8 cellular contexts compared by ENCODE assay signal in genomic region chr1:2391385-2392070, GRCh38. TPM values are rescaled to one million over a fixed set of nuclear protein-coding genes. Genes with fewer than 3 reads are reported as not detected.
DNase-seq lines count a peak whose midpoint lies in the region; ATAC-seq and TF ChIP-seq lines count a peak whose summit lies in the region.

TSS of gene MORN1 (minus strand) at chr1:2391554. CDS start at chr1:2391533, 21 bp downstream.
A gene with protein sequence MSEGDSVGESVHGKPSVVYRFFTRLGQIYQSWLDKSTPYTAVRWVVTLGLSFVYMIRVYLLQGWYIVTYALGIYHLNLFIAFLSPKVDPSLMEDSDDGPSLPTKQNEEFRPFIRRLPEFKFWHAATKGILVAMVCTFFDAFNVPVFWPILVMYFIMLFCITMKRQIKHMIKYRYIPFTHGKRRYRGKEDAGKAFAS (plus strand): TSS chr1:2391841. CDS start chr1:2395791, 3,950 bp downstream.

- H3K79me2 ChIP-seq in fibroblast of lung (ENCODE audit: control insufficient read depth, insufficient read depth, low read length): peaks cover 52% of the 10 kb centered on the region

- H3K4me1 Mint-ChIP-seq in activated T-helper 2 cell treated with anti-CD3 and anti-CD28 coated beads, Interferon-gamma antibody, Interleukin-2, Interleukin-4, amounts not matched to agents 10 μg/mL and 5 μg/mL and 100 μg/mL, durations not matched to agents 14 hours and 24 hours and 36 hours (ENCODE audit: low read depth): peaks cover 25% of the 10 kb centered on the region
- peaks cover 33 to 40% (median 39%) of the 10 kb centered on the region in 3 donors for H3K4me1 Mint-ChIP-seq in naive B cell
- H3K4me1 Mint-ChIP-seq in stimulated activated effector memory CD8-positive, alpha-beta T cell treated with anti-CD3 and anti-CD28 coated beads, Interleukin-12 subunit alpha, Interleukin-12 subunit beta, amount 100 ng/mL, for 72 hours: peaks cover 38% of the 10 kb centered on the region

- H3K9me3 ChIP-seq in fibroblast of lung (ENCODE audit: control insufficient read depth, insufficient read depth, low read depth, low read length): no peaks in the 10 kb centered on the region

- TF ChIP-seq CTCF in LNCaP clone FGC (IDR thresholded peaks at IDR 0.05; ENCODE audit: control insufficient read depth, extremely low read depth, insufficient read depth) (no peak), fibroblast of lung (conservative IDR thresholded peaks at IDR 0.05 in 1 of 2, IDR thresholded peaks at IDR 0.05 in 1 of 2; ENCODE audit: low read depth in 1 of 2, low read length in 2 of 2) (no peak)

- no peaks in the 10 kb centered on the region for H3K27me3 Mint-ChIP-seq in activated T-helper 2 cell treated with anti-CD3 and anti-CD28 coated beads, Interferon-gamma antibody, Interleukin-2, Interleukin-4, amounts not matched to agents 10 μg/mL and 5 μg/mL and 100 μg/mL, durations not matched to agents 14 hours and 24 hours and 36 hours (ENCODE audit: low read depth)
- no peaks in the 10 kb centered on the region for H3K27me3 Mint-ChIP-seq in naive B cell

- H3K4me1 ChIP-seq in fibroblast of lung (ENCODE audit: control insufficient read depth, extremely low read depth, insufficient read depth, low read length): peaks cover 12% of the 10 kb centered on the region

- no peaks in the 10 kb centered on the region for H3K9me3 Mint-ChIP-seq in activated T-helper 2 cell treated with anti-CD3 and anti-CD28 coated beads, Interferon-gamma antibody, Interleukin-2, Interleukin-4, amounts not matched to agents 10 μg/mL and 5 μg/mL and 100 μg/mL, durations not matched to agents 14 hours and 24 hours and 36 hours
- H3K9me3 Mint-ChIP-seq in naive B cell: no peaks in the 10 kb centered on the region
- no peaks in the 10 kb centered on the region for H3K9me3 Mint-ChIP-seq in stimulated activated effector memory CD8-positive, alpha-beta T cell treated with anti-CD3 and anti-CD28 coated beads, Interleukin-12 subunit alpha, Interleukin-12 subunit beta, amount 100 ng/mL, for 72 hours

- H3K4me3 ChIP-seq in LNCaP clone FGC (ENCODE audit: low read depth, low read length) (peak within 1 kb of the TSS; percentile 98), fibroblast of lung (replicated peaks in 1 of 4; ENCODE audit: control extremely low read depth in 1 of 4, insufficient read depth in 1 of 4, low read depth in 3 of 4, low read length in 4 of 4) (peak within 1 kb of the TSS; percentile 93 to 97 (median 94))

- intact Hi-C loops in activated T-helper 2 cell treated with anti-CD3 and anti-CD28 coated beads, Interferon-gamma antibody, Interleukin-2, Interleukin-4, amounts not matched to agents 10 μg/mL and 5 μg/mL and 100 μg/mL, durations not matched to agents 14 hours and 24 hours and 36 hours (cut with micrococcal nuclease): loop anchor here (1.0 kb wide), 2 partner anchors 21 to 135 kb away; partner anchors contain the start of genes PANK4 and PEX10

- H3K36me3 ChIP-seq in fibroblast of lung (ENCODE audit: control insufficient read depth, insufficient read depth, low read length): peaks cover 12% of the 10 kb centered on the region

- H3K36me3 Mint-ChIP-seq in activated T-helper 2 cell treated with anti-CD3 and anti-CD28 coated beads, Interferon-gamma antibody, Interleukin-2, Interleukin-4, amounts not matched to agents 10 μg/mL and 5 μg/mL and 100 μg/mL, durations not matched to agents 14 hours and 24 hours and 36 hours (ENCODE audit: low read depth): peaks cover 37% of the 10 kb centered on the region
- H3K36me3 Mint-ChIP-seq in naive B cell: no peaks in the 10 kb centered on the region
- peaks cover 50% of the 10 kb centered on the region for H3K36me3 Mint-ChIP-seq in stimulated activated effector memory CD8-positive, alpha-beta T cell treated with anti-CD3 and anti-CD28 coated beads, Interleukin-12 subunit alpha, Interleukin-12 subunit beta, amount 100 ng/mL, for 72 hours

- peak within 1 kb of the TSS; percentile 76 for H3K27ac Mint-ChIP-seq in activated T-helper 2 cell treated with anti-CD3 and anti-CD28 coated beads, Interferon-gamma antibody, Interleukin-2, Interleukin-4, amounts not matched to agents 10 μg/mL and 5 μg/mL and 100 μg/mL, durations not matched to agents 14 hours and 24 hours and 36 hours
- peak within 1 kb of the TSS; percentile 38 to 91 (median 78) for H3K27ac Mint-ChIP-seq in naive B cell
- peak within 1 kb of the TSS; percentile 96 for H3K27ac Mint-ChIP-seq in stimulated activated effector memory CD8-positive, alpha-beta T cell treated with anti-CD3 and anti-CD28 coated beads, Interleukin-12 subunit alpha, Interleukin-12 subunit beta, amount 100 ng/mL, for 72 hours

- H3K27me3 ChIP-seq in fibroblast of lung (ENCODE audit: control insufficient read depth, insufficient read depth, low read length): no peaks in the 10 kb centered on the region

- H3K4me2 ChIP-seq in fibroblast of lung (ENCODE audit: extremely low read depth, insufficient read depth, low read length): peak within 1 kb of the TSS; percentile 96

- DNase-seq in EL: peak; percentile 99
- peak; percentile 99 for DNase-seq in H4 (ENCODE audit: low spot score)
- peak; percentile 95 for DNase-seq in LNCaP clone FGC (ENCODE audit: low read depth)
- peak; percentile 100 for DNase-seq in RPMI8226
- peak; percentile 99 for DNase-seq in activated T-helper 2 cell treated with anti-CD3 and anti-CD28 coated beads, Interferon-gamma antibody, Interleukin-2, Interleukin-4, amounts not matched to agents 10 μg/mL and 5 μg/mL and 100 μg/mL, durations not matched to agents 14 hours and 24 hours and 36 hours (ENCODE audit: low spot score)
- DNase-seq in fibroblast of lung (ENCODE audit: low read depth in 2 of 2): peak; percentile 98 to 99
- peak; percentile 99 for DNase-seq in naive B cell
- DNase-seq in stimulated activated effector memory CD8-positive, alpha-beta T cell treated with anti-CD3 and anti-CD28 coated beads, Interleukin-12 subunit alpha, Interleukin-12 subunit beta, amount 100 ng/mL, for 72 hours (ENCODE audit: low spot score in 2 of 2): peak; percentile 94 to 98

- peak within 1 kb of the TSS; percentile 93 for H3K27ac ChIP-seq in fibroblast of lung (ENCODE audit: insufficient read depth, low read length)

- peak within 1 kb of the TSS; percentile 84 for H3K4me3 Mint-ChIP-seq in activated T-helper 2 cell treated with anti-CD3 and anti-CD28 coated beads, Interferon-gamma antibody, Interleukin-2, Interleukin-4, amounts not matched to agents 10 μg/mL and 5 μg/mL and 100 μg/mL, durations not matched to agents 14 hours and 24 hours and 36 hours (ENCODE audit: low read depth)
- H3K4me3 Mint-ChIP-seq in naive B cell: peak within 1 kb of the TSS; percentile 88 to 95 (median 90)
- H3K4me3 Mint-ChIP-seq in stimulated activated effector memory CD8-positive, alpha-beta T cell treated with anti-CD3 and anti-CD28 coated beads, Interleukin-12 subunit alpha, Interleukin-12 subunit beta, amount 100 ng/mL, for 72 hours: peak within 1 kb of the TSS; percentile 80

- peak within 1 kb of the TSS; percentile 90 for H3K9ac ChIP-seq in fibroblast of lung (ENCODE audit: insufficient read depth, low read length)

- peak; percentile 94 for ATAC-seq in naive B cell (ENCODE audit: low read depth in 2 of 2)
- ATAC-seq in stimulated activated effector memory CD8-positive, alpha-beta T cell treated with anti-CD3 and anti-CD28 coated beads, Interleukin-12 subunit alpha, Interleukin-12 subunit beta, amount 100 ng/mL, for 72 hours: peak; percentile 98

- peak within 1 kb of the TSS; percentile 90 for H2AFZ ChIP-seq in fibroblast of lung (ENCODE audit: low read length)

- no peaks in the 10 kb centered on the region for H4K20me1 ChIP-seq in fibroblast of lung (ENCODE audit: control insufficient read depth, extremely low read depth, insufficient read depth, low read length)

RNA-seq across cellular contexts. Expression of gene MORN1, which starts in this region (rescaled TPM):
- total RNA-seq in H4 (2014; rRNA removed; shearing (Covaris generic)): 5.4 and 6.3 TPM in 2 replicates
- 7.5 and 8.0 TPM in 2 replicates for total RNA-seq in activated T-helper 2 cell treated with anti-CD3 and anti-CD28 coated beads, Interferon-gamma antibody, Interleukin-2, Interleukin-4, amounts not matched to agents 10 μg/mL and 5 μg/mL and 100 μg/mL, durations not matched to agents 14 hours and 24 hours and 36 hours
- 10.3 and 10.6 TPM in 2 replicates for total RNA-seq in fibroblast of lung
- polyA plus RNA-seq in fibroblast of lung (3.5 and 3.9 TPM in 2 replicates), naive B cell (ENCODE audit: low read depth in 6 of 6) (1 to 10 TPM in 5 of 6 donors, under 1 TPM in 1; 0.29 to 7.1 (median 6.1) TPM)
- 3.6 and 4.3 TPM in 2 replicates for polyA plus RNA-seq in fibroblast of lung (2012)
- 7.6 and 8.1 TPM in 2 replicates for polyA minus RNA-seq in fibroblast of lung (ENCODE audit: low replicate concordance)

RNA-seq across cellular contexts. Expression of the second gene that starts in this region (rescaled TPM):
- 173 and 208 TPM in 2 replicates for total RNA-seq in H4 (2014; rRNA removed; shearing (Covaris generic))
- total RNA-seq in activated T-helper 2 cell treated with anti-CD3 and anti-CD28 coated beads, Interferon-gamma antibody, Interleukin-2, Interleukin-4, amounts not matched to agents 10 μg/mL and 5 μg/mL and 100 μg/mL, durations not matched to agents 14 hours and 24 hours and 36 hours: 142 and 144 TPM in 2 replicates
- 58.3 and 76.1 TPM in 2 replicates for total RNA-seq in fibroblast of lung
- 271 TPM in 2 replicates for polyA plus RNA-seq in fibroblast of lung
- polyA plus RNA-seq in fibroblast of lung (2012): 197 and 217 TPM in 2 replicates
- polyA minus RNA-seq in fibroblast of lung (ENCODE audit: low replicate concordance): 197 and 247 TPM in 2 replicates
- 100 to 1,000 TPM; 116 to 129 (median 121) TPM for polyA plus RNA-seq in naive B cell (ENCODE audit: low read depth in 6 of 6)

Comparison
In these comparisons a context has a peak if more than half of its experiments do, and no peak if none do; other contexts are left out.
1. Peak in every context shown above with its lines: DNase-seq, ATAC-seq, H3K4me3 ChIP-seq and H3K27ac ChIP-seq.